8 cellular contexts compared by ENCODE assay signal in genomic region chr22:20418211-20418788, GRCh38. TPM values are rescaled to one million over a fixed set of nuclear protein-coding genes. Genes with fewer than 3 reads are reported as not detected.
DNase-seq lines count a peak whose midpoint lies in the region; ATAC-seq, FAIRE-seq and TF ChIP-seq lines count a peak whose summit lies in the region.

No MANE protein-coding gene starts in this region.

- H3K27me3 ChIP-seq in Peyer's patch: no peaks in the 10 kb centered on the region

- no peaks in the 10 kb centered on the region for H3K4me1 Mint-ChIP-seq in activated T-helper 17 cell treated with anti-CD3 and anti-CD28 coated beads, Interleukin-2, amount 50 U/mL, for 72 hours
- peaks cover under 1% of the 10 kb centered on the region for H3K4me1 Mint-ChIP-seq in nephron

- H3K9me3 Mint-ChIP-seq in activated T-helper 17 cell treated with anti-CD3 and anti-CD28 coated beads, Interleukin-2, amount 50 U/mL, for 72 hours: no peaks in the 10 kb centered on the region
- H3K9me3 Mint-ChIP-seq in nephron: no peaks in the 10 kb centered on the region

- ATAC-seq in activated T-helper 17 cell treated with anti-CD3 and anti-CD28 coated beads, Interleukin-2, amount 50 U/mL, for 72 hours (replicated peaks): peak; percentile 85
- ATAC-seq in stimulated activated naive CD8-positive, alpha-beta T cell treated with anti-CD3 and anti-CD28 coated beads, Interleukin-15, Interleukin-2, amounts not matched to agents 100 U/mL and 50 U/mL, for 24 hours: peak; percentile 63
- ATAC-seq in GM18858 (IDR thresholded peaks at IDR 0.05; ENCODE audit: unreplicated experiment): no peak

- no peaks in the 10 kb centered on the region for H3K27me3 Mint-ChIP-seq in activated T-helper 17 cell treated with anti-CD3 and anti-CD28 coated beads, Interleukin-2, amount 50 U/mL, for 72 hours
- peaks cover 8% of the 10 kb centered on the region for H3K27me3 Mint-ChIP-seq in nephron (ENCODE audit: low read depth)

- peak; percentile 64 for FAIRE-seq in HTR-8/SVneo (lab: Jason Lieb, UNC)

- H3K4me3 Mint-ChIP-seq in activated T-helper 17 cell treated with anti-CD3 and anti-CD28 coated beads, Interleukin-2, amount 50 U/mL, for 72 hours: peak overlapping the region; percentile 59
- H3K4me3 Mint-ChIP-seq in nephron: peak overlapping the region; percentile 51 to 72 (median 62)

- H3K36me3 Mint-ChIP-seq in activated T-helper 17 cell treated with anti-CD3 and anti-CD28 coated beads, Interleukin-2, amount 50 U/mL, for 72 hours (ENCODE audit: low read depth): no peaks in the 10 kb centered on the region
- no peaks in the 10 kb centered on the region for H3K36me3 Mint-ChIP-seq in nephron (ENCODE audit: low read depth)

- no peak for TF ChIP-seq POLR2A in Peyer's patch (IDR thresholded peaks at IDR 0.05)

- DNase-seq in COLO668 (lab: John Stamatoyannopoulos, UW; ENCODE audit: unreplicated experiment) (peak; percentile 75), HTR-8/SVneo (ENCODE audit: insufficient read length, low spot score) (peak; percentile 74), Peyer's patch (peak; percentile 54 to 86 (median 82)), fibroblast of the aortic adventitia (ENCODE audit: low read depth) (peak; percentile 87)
- peak; percentile 73 for DNase-seq in stimulated activated naive CD8-positive, alpha-beta T cell treated with anti-CD3 and anti-CD28 coated beads, Interleukin-15, Interleukin-2, amounts not matched to agents 100 U/mL and 50 U/mL, for 24 hours

- H3K4me3 ChIP-seq in Peyer's patch (peak overlapping the region; percentile 19 to 54 (median 35)), fibroblast of the aortic adventitia (ENCODE audit: low read depth, low read length) (peak overlapping the region; percentile 64)

- H3K4me1 ChIP-seq in Peyer's patch: peaks cover 0 to 8% (median 3%) of the 10 kb centered on the region in 4 donors

- H3K27ac Mint-ChIP-seq in activated T-helper 17 cell treated with anti-CD3 and anti-CD28 coated beads, Interleukin-2, amount 50 U/mL, for 72 hours: no peak overlapping the region
- no peak overlapping the region for H3K27ac Mint-ChIP-seq in nephron

- no peaks in the 10 kb centered on the region for H3K9me3 ChIP-seq in Peyer's patch

- peak overlapping the region in 2 of 4 donors; percentile 35 to 46 for H3K27ac ChIP-seq in Peyer's patch

- peak; percentile 44 to 88 (median 72) for TF ChIP-seq CTCF in Peyer's patch (IDR thresholded peaks at IDR 0.05)
- TF ChIP-seq CTCF in fibroblast of the aortic adventitia (IDR thresholded peaks at IDR 0.05; ENCODE audit: insufficient read depth, low read length): peak; percentile 84
- TF ChIP-seq CTCF in nephron (IDR thresholded peaks at IDR 0.05; ENCODE audit: unreplicated experiment in 3 of 3): peak; percentile 90 to 95 (median 90)

- H3K36me3 ChIP-seq in Peyer's patch: no peaks in the 10 kb centered on the region

RNA-seq across cellular contexts. Expression of gene SCARF2, which starts 19.3 kb away (rescaled TPM):
- total RNA-seq in Peyer's patch (1 to 10 TPM; 3.5 to 8.3 (median 5.2) TPM), fibroblast of the aortic adventitia (ENCODE audit: low replicate concordance) (11.8 and 42.9 TPM in 2 replicates)
- 1 to 10 TPM in 1 of 2 donors, under 1 TPM in 1; 0.43 to 1.5 TPM for total RNA-seq in activated T-helper 17 cell treated with anti-CD3 and anti-CD28 coated beads, Interleukin-2, amount 50 U/mL, for 72 hours

RNA-seq across cellular contexts. Expression of gene ZNF74, which starts 24.3 kb away (rescaled TPM):
- 10 to 100 TPM in 2 of 4 donors, 1 to 10 TPM in 2; 2.1 to 12.0 (median 9.3) TPM for total RNA-seq in Peyer's patch
- total RNA-seq in activated T-helper 17 cell treated with anti-CD3 and anti-CD28 coated beads, Interleukin-2, amount 50 U/mL, for 72 hours: 10 to 100 TPM in 1 of 2 donors, 1 to 10 TPM in 1; 6.4 to 10.0 TPM
- 5.8 and 44.3 TPM in 2 replicates for total RNA-seq in fibroblast of the aortic adventitia (ENCODE audit: low replicate concordance)
